In the genomic region with DNA sequence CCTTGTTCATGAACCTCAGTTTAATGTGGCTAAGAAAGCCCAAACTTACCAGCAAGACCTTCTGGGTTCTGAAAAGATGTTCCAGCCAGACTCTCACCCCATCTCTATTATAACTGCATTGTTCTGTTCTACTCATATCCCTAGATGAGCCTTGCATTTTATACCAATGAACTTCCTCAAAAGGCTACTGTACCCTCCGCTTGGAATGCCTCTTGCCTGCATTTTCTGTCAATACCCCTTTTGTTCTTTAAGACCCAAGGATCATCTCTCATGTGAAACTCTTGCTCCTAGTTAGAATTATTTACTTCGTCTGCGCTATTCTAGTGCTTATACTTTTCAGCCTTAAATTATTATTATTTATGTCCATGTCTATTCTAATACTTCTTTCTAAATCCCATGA, we compare ENCODE assay signal across 9 cellular contexts.
"Had no signal": no experiment of that assay in that cellular context is flagged by ENCODE, and none has a peak within 500 bp of the region (broad histone marks: within the 10 kb centered on the region; RNA-seq: fewer than 3 reads in every experiment).

No MANE protein-coding gene starts in this region.

- H3K27ac ChIP-seq: GM23248, HL-60 had no signal

- H3K9ac ChIP-seq: GM23248 had no signal

- H3K9me3 Mint-ChIP-seq: HFFc6, IgD-negative memory B cell had no signal

- H3K27ac Mint-ChIP-seq: HFFc6, IgD-negative memory B cell had no signal

- H3K4me3 Mint-ChIP-seq: HFFc6, IgD-negative memory B cell had no signal

- DNase-seq: GM23248, GOT3, H7, HFFc6 had no signal

- H3K36me3 Mint-ChIP-seq: IgD-negative memory B cell had no signal

- H3K4me1 Mint-ChIP-seq: IgD-negative memory B cell had no signal

- H3K36me3 ChIP-seq: HAP-1 had no signal

- H3K9me3 ChIP-seq: HAP-1 had no signal

- ATAC-seq: HCT116, HepG2 had no signal

- H3K4me3 ChIP-seq: GM23248, HAP-1 had no signal
